In genomic region chr15:70264738-70265465, GRCh38 we compare ENCODE assay signal across 17 cellular contexts.
DNase-seq lines count a peak whose midpoint lies in the region; ATAC-seq and TF ChIP-seq lines count a peak whose summit lies in the region.
"Had no signal": no experiment of that assay in that cellular context is flagged by ENCODE, and none has a peak within 500 bp of the region (broad histone marks: within the 10 kb centered on the region; RNA-seq: fewer than 3 reads in every experiment).

No MANE protein-coding gene starts in this region.

- TF ChIP-seq POLR2A in sigmoid colon (IDR thresholded peaks at IDR 0.05), result no peak

- peaks cover 51% of the 10 kb centered on the region for H3K4me1 ChIP-seq in OCI-LY7 (ENCODE audit: insufficient read depth, low read length, poor library complexity, severe bottlenecking)
- peaks cover 0 to 74% (median 54%) of the 10 kb centered on the region in 4 donors for H3K4me1 ChIP-seq in sigmoid colon
- peaks cover 7% of the 10 kb centered on the region for H3K4me1 ChIP-seq in MM.1S (ENCODE audit: low read length)

- no peaks in the 10 kb centered on the region for H3F3A ChIP-seq in MM.1S (ENCODE audit: insufficient read depth, low read length)

- H3K36me3 ChIP-seq in OCI-LY7 (ENCODE audit: insufficient read depth, low read length) (no peaks in the 10 kb centered on the region), sigmoid colon (no peaks in the 10 kb centered on the region), MM.1S (replicated peaks; ENCODE audit: insufficient read depth, low read length) (no peaks in the 10 kb centered on the region)
- H3K36me3 ChIP-seq: SJSA1, tibial artery had no signal

- DNase-seq in NCI-H510A treated with DMSO at 0.1 percent for 48 hours (lab: John Stamatoyannopoulos, UW) (peak; percentile 17), NCI-H510A (lab: John Stamatoyannopoulos, UW) (no peak), OCI-LY7 (ENCODE audit: low spot score) (no peak), left colon (no peak), sigmoid colon (no peak), NCI-H2029 (lab: John Stamatoyannopoulos, UW) (no peak), MM.1S (no peak)
- DNase-seq: activated CD4-positive, alpha-beta T cell treated with anti-CD3 and anti-CD28 coated beads for 36 hours; activated effector memory CD4-positive, alpha-beta T cell treated with Interleukin-2 at 50 U/mL for 16 hours; activated naive CD8-positive, alpha-beta T cell treated with anti-CD3 and anti-CD28 coated beads, Interleukin-2, amount 10 ng/mL, durations not matched to agents 7 days and 5 days; H7; NCI-H2107; small intestine; stimulated activated CD4-positive, alpha-beta T cell treated with anti-CD3 and anti-CD28 coated beads, Interleukin-2, amount 100 ng/mL, for 24 hours; tibial artery had no signal

- TF ChIP-seq CTCF in OCI-LY7 (conservative IDR thresholded peaks at IDR 0.05; ENCODE audit: low read length) (no peak), sigmoid colon (IDR thresholded peaks at IDR 0.05) (no peak), MM.1S (IDR thresholded peaks at IDR 0.05; ENCODE audit: low read length) (no peak)

- H3K9me2 ChIP-seq in OCI-LY7 (ENCODE audit: insufficient read depth, low read length), result no peaks in the 10 kb centered on the region
- H3K9me2 ChIP-seq in MM.1S (replicated peaks; ENCODE audit: insufficient read depth, low read length), result no peaks in the 10 kb centered on the region

- no peak overlapping the region for H3K4me3 ChIP-seq in OCI-LY7 (ENCODE audit: low read depth, low read length, poor library complexity, severe bottlenecking)
- no peak overlapping the region for H3K4me3 ChIP-seq in sigmoid colon
- H3K4me3 ChIP-seq in MM.1S (ENCODE audit: low read length), result no peak overlapping the region
- H3K4me3 ChIP-seq: SJSA1, tibial artery had no signal

- CTCF ChIA-PET in OCI-LY7 (lab: Charles Lee; ENCODE audit: unreplicated experiment), result no interaction called here

- H3K79me2 ChIP-seq in OCI-LY7 (ENCODE audit: insufficient read depth, low read depth, low read length), result no peaks in the 10 kb centered on the region
- H3K79me2 ChIP-seq in MM.1S (ENCODE audit: low read length), result no peaks in the 10 kb centered on the region

- intact Hi-C loops in OCI-LY7 (cut with micrococcal nuclease; ENCODE audit: unreplicated experiment) (loop anchor here (5.0 kb wide), 1 partner anchor 197 kb away; no protein-coding TSS in a partner anchor), left colon (cut with DNase I, micrococcal nuclease) (no loop called here), sigmoid colon (cut with DNase I) (loop anchor here (2.0 to 10.0 kb wide), 3 partner anchors 70 to 164 kb away; no protein-coding TSS in a partner anchor)

- BruUV-seq in OCI-LY7 (replicated peaks; lab: Mats Ljungman, UMichigan), result no TSS peak

- 42 to 73% methylated on average over 8 of the region's 8 CpGs for WGBS in sigmoid colon, 2 donors

- peak; percentile 54 for ATAC-seq in left colon
- no peak for ATAC-seq in GM21737 (IDR thresholded peaks at IDR 0.05; ENCODE audit: unreplicated experiment)
- ATAC-seq: activated CD4-positive, alpha-beta T cell treated with anti-CD3 and anti-CD28 coated beads for 36 hours had no signal

- H3K9me3 ChIP-seq in OCI-LY7 (ENCODE audit: low read length) (no peaks in the 10 kb centered on the region), sigmoid colon (no peaks in the 10 kb centered on the region), MM.1S (replicated peaks; ENCODE audit: insufficient read depth, low read length) (no peaks in the 10 kb centered on the region)
- H3K9me3 ChIP-seq: SJSA1, tibial artery had no signal

- POLR2A ChIA-PET in OCI-LY7 (lab: Charles Lee), result no interaction called here

- no peak for TF ChIP-seq EP300 in sigmoid colon (IDR thresholded peaks at IDR 0.05)

- H3K27ac ChIP-seq in OCI-LY7 (ENCODE audit: low read depth, low read length, poor library complexity, severe bottlenecking) (no peak overlapping the region), sigmoid colon (peak overlapping the region in 3 of 4 donors; percentile 49 to 74 (median 60)), MM.1S (ENCODE audit: low read length) (no peak overlapping the region)
- H3K27ac ChIP-seq: SJSA1, tibial artery had no signal

- H3K4me2 ChIP-seq in OCI-LY7 (ENCODE audit: low read length) (peak overlapping the region; percentile 39), MM.1S (ENCODE audit: low read depth, low read length) (no peak overlapping the region)

- no peak overlapping the region for H3K9ac ChIP-seq in MM.1S (ENCODE audit: low read length)

- no peaks in the 10 kb centered on the region for H3K27me3 ChIP-seq in sigmoid colon
- H3K27me3 ChIP-seq in MM.1S (replicated peaks; ENCODE audit: insufficient read depth, low read length), result no peaks in the 10 kb centered on the region
- H3K27me3 ChIP-seq: SJSA1, tibial artery had no signal

- H4K20me1 ChIP-seq in OCI-LY7 (ENCODE audit: insufficient read depth, low read length), result no peaks in the 10 kb centered on the region
- no peaks in the 10 kb centered on the region for H4K20me1 ChIP-seq in MM.1S (ENCODE audit: insufficient read depth, low read length)

- no peak overlapping the region for H2AFZ ChIP-seq in OCI-LY7 (ENCODE audit: low read length)
- H2AFZ ChIP-seq in MM.1S (ENCODE audit: low read length), result no peak overlapping the region

Comparison
In these comparisons a context has a peak if more than half of its experiments do, and no peak if none do; other contexts are left out.
1. H3K27ac ChIP-seq: peak in sigmoid colon (3 of 4); none in OCI-LY7 (single experiment) and MM.1S (single experiment).
2. intact Hi-C loops: an anchor here in OCI-LY7 (5.0 kb wide) and sigmoid colon (2.0 to 10.0 kb wide); none called in left colon.